Comparison of ENCODE assay signal across 1 cellular context in the genomic region with DNA sequence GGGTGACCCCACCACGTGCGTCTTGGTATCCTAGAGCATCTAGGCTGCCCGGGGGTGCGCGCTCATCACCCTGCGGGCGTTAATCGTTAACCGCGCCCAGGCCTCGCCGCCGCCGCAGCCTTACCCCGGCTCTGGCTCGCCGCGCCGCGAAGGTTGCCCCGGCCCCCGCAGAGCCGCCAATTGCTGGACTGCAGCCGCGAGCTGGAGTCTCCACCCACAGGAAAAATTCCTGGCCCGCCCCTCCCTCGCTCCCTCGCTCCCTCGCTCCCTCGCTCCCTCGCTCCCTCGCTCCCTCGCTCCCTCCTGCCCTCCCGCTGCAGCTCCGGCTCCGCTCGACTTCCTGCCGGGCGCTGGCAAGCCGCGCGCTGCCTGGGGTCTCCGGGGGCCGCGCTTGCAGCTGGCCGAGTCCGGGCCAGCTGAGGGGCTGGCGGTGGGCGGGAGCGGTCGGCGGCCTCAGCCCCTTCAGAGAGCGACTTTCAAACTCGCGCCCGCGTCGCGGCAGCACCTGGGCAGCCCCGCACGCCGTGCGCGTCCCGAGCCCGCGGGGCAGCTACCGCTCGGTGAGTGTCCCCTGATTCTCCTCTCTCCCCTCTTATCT.
TF ChIP-seq lines count a peak whose summit lies in the region.

A gene (plus strand): TSS at position 280 of the 598 bp plus-strand sequence. CDS start 23,208 bp downstream, outside the sequence.

TF ChIP-seq in HepG2, 621 proteins besides CTCF, POLR2A, EP300 and RAD21 (continued from another document and continues in another):
- TF ChIP-seq, protein P1, sequence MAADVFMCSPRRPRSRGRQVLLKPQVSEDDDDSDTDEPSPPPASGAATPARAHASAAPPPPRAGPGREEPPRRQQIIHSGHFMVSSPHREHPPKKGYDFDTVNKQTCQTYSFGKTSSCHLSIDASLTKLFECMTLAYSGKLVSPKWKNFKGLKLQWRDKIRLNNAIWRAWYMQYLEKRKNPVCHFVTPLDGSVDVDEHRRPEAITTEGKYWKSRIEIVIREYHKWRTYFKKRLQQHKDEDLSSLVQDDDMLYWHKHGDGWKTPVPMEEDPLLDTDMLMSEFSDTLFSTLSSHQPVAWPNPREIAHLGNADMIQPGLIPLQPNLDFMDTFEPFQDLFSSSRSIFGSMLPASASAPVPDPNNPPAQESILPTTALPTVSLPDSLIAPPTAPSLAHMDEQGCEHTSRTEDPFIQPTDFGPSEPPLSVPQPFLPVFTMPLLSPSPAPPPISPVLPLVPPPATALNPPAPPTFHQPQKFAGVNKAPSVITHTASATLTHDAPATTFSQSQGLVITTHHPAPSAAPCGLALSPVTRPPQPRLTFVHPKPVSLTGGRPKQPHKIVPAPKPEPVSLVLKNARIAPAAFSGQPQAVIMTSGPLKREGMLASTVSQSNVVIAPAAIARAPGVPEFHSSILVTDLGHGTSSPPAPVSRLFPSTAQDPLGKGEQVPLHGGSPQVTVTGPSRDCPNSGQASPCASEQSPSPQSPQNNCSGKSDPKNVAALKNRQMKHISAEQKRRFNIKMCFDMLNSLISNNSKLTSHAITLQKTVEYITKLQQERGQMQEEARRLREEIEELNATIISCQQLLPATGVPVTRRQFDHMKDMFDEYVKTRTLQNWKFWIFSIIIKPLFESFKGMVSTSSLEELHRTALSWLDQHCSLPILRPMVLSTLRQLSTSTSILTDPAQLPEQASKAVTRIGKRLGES (CRISPR knock-in tag; IDR thresholded peaks at IDR 0.05; ENCODE audit: borderline replicate concordance) = no peak
- TF ChIP-seq ZNF44 (CRISPR knock-in tag; IDR thresholded peaks at IDR 0.05) = no peak
- TF ChIP-seq TBP (CRISPR knock-in tag; IDR thresholded peaks at IDR 0.05) = no peak
- TF ChIP-seq ZNF83 (CRISPR knock-in tag; IDR thresholded peaks at IDR 0.05; ENCODE audit: borderline replicate concordance) = no peak
- no peak for TF ChIP-seq ZNF562 (CRISPR knock-in tag; IDR thresholded peaks at IDR 0.05; ENCODE audit: borderline replicate concordance)
- no peak for TF ChIP-seq MIER2 (CRISPR knock-in tag; IDR thresholded peaks at IDR 0.05)
- TF ChIP-seq CBX1 (IDR thresholded peaks at IDR 0.05; ENCODE audit: low read depth) = no peak
- TF ChIP-seq, protein P2, sequence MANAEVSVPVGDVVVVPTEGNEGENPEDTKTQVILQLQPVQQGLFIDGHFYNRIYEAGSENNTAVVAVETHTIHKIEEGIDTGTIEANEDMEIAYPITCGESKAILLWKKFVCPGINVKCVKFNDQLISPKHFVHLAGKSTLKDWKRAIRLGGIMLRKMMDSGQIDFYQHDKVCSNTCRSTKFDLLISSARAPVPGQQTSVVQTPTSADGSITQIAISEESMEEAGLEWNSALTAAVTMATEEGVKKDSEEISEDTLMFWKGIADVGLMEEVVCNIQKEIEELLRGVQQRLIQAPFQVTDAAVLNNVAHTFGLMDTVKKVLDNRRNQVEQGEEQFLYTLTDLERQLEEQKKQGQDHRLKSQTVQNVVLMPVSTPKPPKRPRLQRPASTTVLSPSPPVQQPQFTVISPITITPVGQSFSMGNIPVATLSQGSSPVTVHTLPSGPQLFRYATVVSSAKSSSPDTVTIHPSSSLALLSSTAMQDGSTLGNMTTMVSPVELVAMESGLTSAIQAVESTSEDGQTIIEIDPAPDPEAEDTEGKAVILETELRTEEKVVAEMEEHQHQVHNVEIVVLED (CRISPR knock-in tag; IDR thresholded peaks at IDR 0.05; ENCODE audit: borderline replicate concordance) = no peak
- TF ChIP-seq TOE1 (CRISPR knock-in tag; IDR thresholded peaks at IDR 0.05) = no peak
- no peak for TF ChIP-seq DNMT1 (CRISPR knock-in tag; IDR thresholded peaks at IDR 0.05)
- TF ChIP-seq GTF2F1 (IDR thresholded peaks at IDR 0.05; ENCODE audit: low read length) = no peak
- no peak for TF ChIP-seq FOXP1 (IDR thresholded peaks at IDR 0.05)
- TF ChIP-seq FOXP1 (CRISPR knock-in tag; IDR thresholded peaks at IDR 0.05) = no peak
- peak; percentile 75 for TF ChIP-seq TEAD3 (CRISPR knock-in tag; optimal IDR thresholded peaks at IDR 0.05; ENCODE audit: borderline replicate concordance)
- TF ChIP-seq SMYD3 (CRISPR knock-in tag; IDR thresholded peaks at IDR 0.05) = no peak
- no peak for TF ChIP-seq MEIS1 (CRISPR knock-in tag; IDR thresholded peaks at IDR 0.05; ENCODE audit: borderline replicate concordance)
- TF ChIP-seq XBP1 (CRISPR knock-in tag; IDR thresholded peaks at IDR 0.05) = no peak
- 0 out of 2 replicates have a peak, but pooled peaks have one; percentile 5 for TF ChIP-seq HIVEP1 (CRISPR knock-in tag; IDR thresholded peaks at IDR 0.05)
- TF ChIP-seq, protein P3, sequence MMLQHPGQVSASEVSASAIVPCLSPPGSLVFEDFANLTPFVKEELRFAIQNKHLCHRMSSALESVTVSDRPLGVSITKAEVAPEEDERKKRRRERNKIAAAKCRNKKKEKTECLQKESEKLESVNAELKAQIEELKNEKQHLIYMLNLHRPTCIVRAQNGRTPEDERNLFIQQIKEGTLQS (CRISPR knock-in tag; IDR thresholded peaks at IDR 0.05) = no peak
- TF ChIP-seq, protein P4, sequence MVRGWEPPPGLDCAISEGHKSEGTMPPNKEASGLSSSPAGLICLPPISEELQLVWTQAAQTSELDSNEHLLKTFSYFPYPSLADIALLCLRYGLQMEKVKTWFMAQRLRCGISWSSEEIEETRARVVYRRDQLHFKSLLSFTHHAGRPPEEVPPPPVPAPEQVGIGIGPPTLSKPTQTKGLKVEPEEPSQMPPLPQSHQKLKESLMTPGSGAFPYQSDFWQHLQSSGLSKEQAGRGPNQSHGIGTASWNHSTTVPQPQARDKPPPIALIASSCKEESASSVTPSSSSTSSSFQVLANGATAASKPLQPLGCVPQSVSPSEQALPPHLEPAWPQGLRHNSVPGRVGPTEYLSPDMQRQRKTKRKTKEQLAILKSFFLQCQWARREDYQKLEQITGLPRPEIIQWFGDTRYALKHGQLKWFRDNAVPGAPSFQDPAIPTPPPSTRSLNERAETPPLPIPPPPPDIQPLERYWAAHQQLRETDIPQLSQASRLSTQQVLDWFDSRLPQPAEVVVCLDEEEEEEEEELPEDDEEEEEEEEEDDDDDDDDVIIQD (CRISPR knock-in tag; IDR thresholded peaks at IDR 0.05; ENCODE audit: low read depth) = peak; percentile 43; the same call in 1 of the 2 replicates
- no peak for TF ChIP-seq ZNF792 (CRISPR knock-in tag; IDR thresholded peaks at IDR 0.05)
- TF ChIP-seq TCF7L2 (IDR thresholded peaks at IDR 0.05; ENCODE audit: low read depth, low read length) = no peak
- TF ChIP-seq SRY (CRISPR knock-in tag; IDR thresholded peaks at IDR 0.05) = peak; percentile 79; the same call in 1 of the 2 replicates
- TF ChIP-seq, protein P5, sequence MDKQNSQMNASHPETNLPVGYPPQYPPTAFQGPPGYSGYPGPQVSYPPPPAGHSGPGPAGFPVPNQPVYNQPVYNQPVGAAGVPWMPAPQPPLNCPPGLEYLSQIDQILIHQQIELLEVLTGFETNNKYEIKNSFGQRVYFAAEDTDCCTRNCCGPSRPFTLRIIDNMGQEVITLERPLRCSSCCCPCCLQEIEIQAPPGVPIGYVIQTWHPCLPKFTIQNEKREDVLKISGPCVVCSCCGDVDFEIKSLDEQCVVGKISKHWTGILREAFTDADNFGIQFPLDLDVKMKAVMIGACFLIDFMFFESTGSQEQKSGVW (CRISPR knock-in tag; IDR thresholded peaks at IDR 0.05; ENCODE audit: borderline replicate concordance) = no peak
- peak; percentile 28; the same call in 1 of the 2 replicates for TF ChIP-seq KAT8 (CRISPR knock-in tag; IDR thresholded peaks at IDR 0.05)
- no peak for TF ChIP-seq MIER3 (CRISPR knock-in tag; IDR thresholded peaks at IDR 0.05; ENCODE audit: borderline replicate concordance)
- no peak for TF ChIP-seq SNAPC2 (CRISPR knock-in tag; IDR thresholded peaks at IDR 0.05)
- TF ChIP-seq ZNF614 (CRISPR knock-in tag; IDR thresholded peaks at IDR 0.05; ENCODE audit: borderline replicate concordance) = no peak
- no peak for TF ChIP-seq ZNF616 (CRISPR knock-in tag; IDR thresholded peaks at IDR 0.05; ENCODE audit: low read depth)
- TF ChIP-seq, protein P6, sequence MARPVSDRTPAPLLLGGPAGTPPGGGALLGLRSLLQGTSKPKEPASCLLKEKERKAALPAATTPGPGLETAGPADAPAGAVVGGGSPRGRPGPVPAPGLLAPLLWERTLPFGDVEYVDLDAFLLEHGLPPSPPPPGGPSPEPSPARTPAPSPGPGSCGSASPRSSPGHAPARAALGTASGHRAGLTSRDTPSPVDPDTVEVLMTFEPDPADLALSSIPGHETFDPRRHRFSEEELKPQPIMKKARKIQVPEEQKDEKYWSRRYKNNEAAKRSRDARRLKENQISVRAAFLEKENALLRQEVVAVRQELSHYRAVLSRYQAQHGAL (CRISPR knock-in tag; IDR thresholded peaks at IDR 0.05; ENCODE audit: not compliant biosample characterization) = no peak
- no peak for TF ChIP-seq ZSCAN20 (CRISPR knock-in tag; IDR thresholded peaks at IDR 0.05; ENCODE audit: borderline replicate concordance)
- TF ChIP-seq SMAD9 (CRISPR knock-in tag; IDR thresholded peaks at IDR 0.05) = no peak
- TF ChIP-seq, protein P7, sequence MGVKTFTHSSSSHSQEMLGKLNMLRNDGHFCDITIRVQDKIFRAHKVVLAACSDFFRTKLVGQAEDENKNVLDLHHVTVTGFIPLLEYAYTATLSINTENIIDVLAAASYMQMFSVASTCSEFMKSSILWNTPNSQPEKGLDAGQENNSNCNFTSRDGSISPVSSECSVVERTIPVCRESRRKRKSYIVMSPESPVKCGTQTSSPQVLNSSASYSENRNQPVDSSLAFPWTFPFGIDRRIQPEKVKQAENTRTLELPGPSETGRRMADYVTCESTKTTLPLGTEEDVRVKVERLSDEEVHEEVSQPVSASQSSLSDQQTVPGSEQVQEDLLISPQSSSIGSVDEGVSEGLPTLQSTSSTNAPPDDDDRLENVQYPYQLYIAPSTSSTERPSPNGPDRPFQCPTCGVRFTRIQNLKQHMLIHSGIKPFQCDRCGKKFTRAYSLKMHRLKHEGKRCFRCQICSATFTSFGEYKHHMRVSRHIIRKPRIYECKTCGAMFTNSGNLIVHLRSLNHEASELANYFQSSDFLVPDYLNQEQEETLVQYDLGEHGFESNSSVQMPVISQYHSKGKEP (CRISPR knock-in tag; IDR thresholded peaks at IDR 0.05) = no peak
- TF ChIP-seq, protein P8, sequence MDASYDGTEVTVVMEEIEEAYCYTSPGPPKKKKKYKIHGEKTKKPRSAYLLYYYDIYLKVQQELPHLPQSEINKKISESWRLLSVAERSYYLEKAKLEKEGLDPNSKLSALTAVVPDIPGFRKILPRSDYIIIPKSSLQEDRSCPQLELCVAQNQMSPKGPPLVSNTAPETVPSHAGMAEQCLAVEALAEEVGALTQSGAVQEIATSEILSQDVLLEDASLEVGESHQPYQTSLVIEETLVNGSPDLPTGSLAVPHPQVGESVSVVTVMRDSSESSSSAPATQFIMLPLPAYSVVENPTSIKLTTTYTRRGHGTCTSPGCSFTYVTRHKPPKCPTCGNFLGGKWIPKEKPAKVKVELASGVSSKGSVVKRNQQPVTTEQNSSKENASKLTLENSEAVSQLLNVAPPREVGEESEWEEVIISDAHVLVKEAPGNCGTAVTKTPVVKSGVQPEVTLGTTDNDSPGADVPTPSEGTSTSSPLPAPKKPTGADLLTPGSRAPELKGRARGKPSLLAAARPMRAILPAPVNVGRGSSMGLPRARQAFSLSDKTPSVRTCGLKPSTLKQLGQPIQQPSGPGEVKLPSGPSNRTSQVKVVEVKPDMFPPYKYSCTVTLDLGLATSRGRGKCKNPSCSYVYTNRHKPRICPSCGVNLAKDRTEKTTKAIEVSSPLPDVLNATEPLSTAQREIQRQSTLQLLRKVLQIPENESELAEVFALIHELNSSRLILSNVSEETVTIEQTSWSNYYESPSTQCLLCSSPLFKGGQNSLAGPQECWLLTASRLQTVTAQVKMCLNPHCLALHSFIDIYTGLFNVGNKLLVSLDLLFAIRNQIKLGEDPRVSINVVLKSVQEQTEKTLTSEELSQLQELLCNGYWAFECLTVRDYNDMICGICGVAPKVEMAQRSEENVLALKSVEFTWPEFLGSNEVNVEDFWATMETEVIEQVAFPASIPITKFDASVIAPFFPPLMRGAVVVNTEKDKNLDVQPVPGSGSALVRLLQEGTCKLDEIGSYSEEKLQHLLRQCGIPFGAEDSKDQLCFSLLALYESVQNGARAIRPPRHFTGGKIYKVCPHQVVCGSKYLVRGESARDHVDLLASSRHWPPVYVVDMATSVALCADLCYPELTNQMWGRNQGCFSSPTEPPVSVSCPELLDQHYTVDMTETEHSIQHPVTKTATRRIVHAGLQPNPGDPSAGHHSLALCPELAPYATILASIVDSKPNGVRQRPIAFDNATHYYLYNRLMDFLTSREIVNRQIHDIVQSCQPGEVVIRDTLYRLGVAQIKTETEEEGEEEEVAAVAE (CRISPR knock-in tag; IDR thresholded peaks at IDR 0.05; ENCODE audit: borderline replicate concordance) = no peak
- TF ChIP-seq SAP130 (CRISPR knock-in tag; IDR thresholded peaks at IDR 0.05; ENCODE audit: low read depth) = peak; percentile 66
- TF ChIP-seq ZNF350 (CRISPR knock-in tag; IDR thresholded peaks at IDR 0.05; ENCODE audit: borderline replicate concordance, low read depth) = no peak
- TF ChIP-seq, protein P9, sequence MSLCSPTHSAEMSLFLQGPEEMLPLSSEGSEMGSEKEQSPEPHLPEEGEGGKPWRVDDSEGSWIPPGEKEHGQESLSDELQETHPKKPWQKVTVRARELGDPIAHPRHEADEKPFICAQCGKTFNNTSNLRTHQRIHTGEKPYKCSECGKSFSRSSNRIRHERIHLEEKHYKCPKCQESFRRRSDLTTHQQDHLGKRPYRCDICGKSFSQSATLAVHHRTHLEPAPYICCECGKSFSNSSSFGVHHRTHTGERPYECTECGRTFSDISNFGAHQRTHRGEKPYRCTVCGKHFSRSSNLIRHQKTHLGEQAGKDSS (CRISPR knock-in tag; IDR thresholded peaks at IDR 0.05; ENCODE audit: borderline replicate concordance, low read depth) = 0 out of 2 replicates have a peak, but pooled peaks have one; percentile 65
- TF ChIP-seq ARHGAP35 (CRISPR knock-in tag; IDR thresholded peaks at IDR 0.05; ENCODE audit: borderline replicate concordance) = no peak
- TF ChIP-seq, protein P10, sequence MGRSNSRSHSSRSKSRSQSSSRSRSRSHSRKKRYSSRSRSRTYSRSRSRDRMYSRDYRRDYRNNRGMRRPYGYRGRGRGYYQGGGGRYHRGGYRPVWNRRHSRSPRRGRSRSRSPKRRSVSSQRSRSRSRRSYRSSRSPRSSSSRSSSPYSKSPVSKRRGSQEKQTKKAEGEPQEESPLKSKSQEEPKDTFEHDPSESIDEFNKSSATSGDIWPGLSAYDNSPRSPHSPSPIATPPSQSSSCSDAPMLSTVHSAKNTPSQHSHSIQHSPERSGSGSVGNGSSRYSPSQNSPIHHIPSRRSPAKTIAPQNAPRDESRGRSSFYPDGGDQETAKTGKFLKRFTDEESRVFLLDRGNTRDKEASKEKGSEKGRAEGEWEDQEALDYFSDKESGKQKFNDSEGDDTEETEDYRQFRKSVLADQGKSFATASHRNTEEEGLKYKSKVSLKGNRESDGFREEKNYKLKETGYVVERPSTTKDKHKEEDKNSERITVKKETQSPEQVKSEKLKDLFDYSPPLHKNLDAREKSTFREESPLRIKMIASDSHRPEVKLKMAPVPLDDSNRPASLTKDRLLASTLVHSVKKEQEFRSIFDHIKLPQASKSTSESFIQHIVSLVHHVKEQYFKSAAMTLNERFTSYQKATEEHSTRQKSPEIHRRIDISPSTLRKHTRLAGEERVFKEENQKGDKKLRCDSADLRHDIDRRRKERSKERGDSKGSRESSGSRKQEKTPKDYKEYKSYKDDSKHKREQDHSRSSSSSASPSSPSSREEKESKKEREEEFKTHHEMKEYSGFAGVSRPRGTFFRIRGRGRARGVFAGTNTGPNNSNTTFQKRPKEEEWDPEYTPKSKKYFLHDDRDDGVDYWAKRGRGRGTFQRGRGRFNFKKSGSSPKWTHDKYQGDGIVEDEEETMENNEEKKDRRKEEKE (IDR thresholded peaks at IDR 0.05) = no peak
- no peak for TF ChIP-seq PRMT3 (CRISPR knock-in tag; IDR thresholded peaks at IDR 0.05; ENCODE audit: borderline replicate concordance, low read depth)
